Comparison of ENCODE assay signal across 9 cellular contexts in the genomic region with DNA sequence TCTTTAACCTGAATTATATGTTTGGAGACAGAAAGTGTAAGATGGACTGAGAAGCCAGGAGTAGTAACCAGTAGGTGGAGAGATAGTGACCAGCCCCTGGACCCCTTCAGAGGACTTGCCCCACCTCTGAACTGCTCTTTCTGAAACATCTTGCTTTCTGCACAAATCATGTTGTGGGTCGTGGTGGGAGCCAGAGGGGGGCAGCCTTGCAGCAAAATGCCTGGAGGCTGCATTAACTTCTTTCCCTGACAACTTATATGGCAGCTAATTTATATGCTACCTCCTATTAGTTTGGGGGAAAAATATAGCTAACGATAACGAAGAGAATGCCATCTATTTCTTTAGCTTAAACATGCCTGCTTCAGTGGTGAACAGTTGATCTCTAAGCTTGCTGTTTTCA.
DNase-seq lines count a peak whose midpoint lies in the region; ATAC-seq and TF ChIP-seq lines count a peak whose summit lies in the region.
"Had no signal": no experiment of that assay in that cellular context is flagged by ENCODE, and none has a peak within 500 bp of the region (broad histone marks: within the 10 kb centered on the region; RNA-seq: fewer than 3 reads in every experiment).

No MANE protein-coding gene starts in this region.

- H3K36me3 Mint-ChIP-seq in stimulated activated naive B cell treated with anti-CD40 and anti-IgM and Interleukin-4, amounts not matched to agents 10 μg/mL and 1 μg/mL and 100 μg/mL, for 72 hours: no peaks in the 10 kb centered on the region

- no peak overlapping the region for H2AFZ ChIP-seq in mammary epithelial cell (ENCODE audit: low read depth, low read length)
- H2AFZ ChIP-seq in fibroblast of lung (ENCODE audit: low read length): no peak overlapping the region

- H4K20me1 ChIP-seq in mammary epithelial cell (ENCODE audit: insufficient read depth, low read length) (no peaks in the 10 kb centered on the region), fibroblast of lung (ENCODE audit: control insufficient read depth, extremely low read depth, insufficient read depth, low read length) (no peaks in the 10 kb centered on the region)

- intact Hi-C loops in mammary epithelial cell (cut with micrococcal nuclease) (no loop called here), breast epithelium (cut with DNase I; ENCODE audit: low total_unique reads) (no loop called here)

- TF ChIP-seq CTCF in mammary epithelial cell (conservative IDR thresholded peaks at IDR 0.05 in 1 of 2, IDR thresholded peaks at IDR 0.05 in 1 of 2; ENCODE audit: extremely low read depth in 1 of 2, insufficient read depth in 1 of 2, low read depth in 1 of 2, low read length in 2 of 2): peak; percentile 2 to 7
- no peak for TF ChIP-seq CTCF in breast epithelium (IDR thresholded peaks at IDR 0.05)
- peak; percentile 63 to 71 for TF ChIP-seq CTCF in fibroblast of lung (conservative IDR thresholded peaks at IDR 0.05 in 1 of 2, IDR thresholded peaks at IDR 0.05 in 1 of 2; ENCODE audit: low read depth in 1 of 2, low read length in 2 of 2)
- TF ChIP-seq CTCF in GM13976 (IDR thresholded peaks at IDR 0.05; ENCODE audit: borderline replicate concordance, control extremely low read depth, extremely low read depth, insufficient read depth, missing control alignments): no peak

- H3K4me2 ChIP-seq in mammary epithelial cell (ENCODE audit: insufficient read depth, low read depth, low read length) (no peak overlapping the region), fibroblast of lung (ENCODE audit: extremely low read depth, insufficient read depth, low read length) (no peak overlapping the region)

- no peak overlapping the region for H3K4me3 ChIP-seq in mammary epithelial cell (replicated peaks in 1 of 3; ENCODE audit: insufficient read depth in 1 of 3, low read depth in 2 of 3, low read length in 3 of 3)
- no peak overlapping the region for H3K4me3 ChIP-seq in breast epithelium
- H3K4me3 ChIP-seq in fibroblast of lung (replicated peaks in 1 of 4; ENCODE audit: control extremely low read depth in 1 of 4, insufficient read depth in 1 of 4, low read depth in 3 of 4, low read length in 4 of 4): no peak overlapping the region
- H3K4me3 ChIP-seq in effector memory CD4-positive, alpha-beta T cell (ENCODE audit: insufficient read depth, low read depth, low read length, poor library complexity, severe bottlenecking): no peak overlapping the region
- H3K4me3 ChIP-seq: esophagus muscularis mucosa had no signal

- WGBS in mammary epithelial cell (ENCODE audit: low coverage, missing lambda C conversion rate): 90% methylated on average over 3 of the region's 3 CpGs

- H3K27me3 Mint-ChIP-seq in stimulated activated naive B cell treated with anti-CD40 and anti-IgM and Interleukin-4, amounts not matched to agents 10 μg/mL and 1 μg/mL and 100 μg/mL, for 72 hours: peaks cover 0 to 4% of the 10 kb centered on the region in 2 donors

- BruUV-seq in mammary epithelial cell (replicated peaks; lab: Mats Ljungman, UMichigan): no TSS peak

- H3K36me3 ChIP-seq in mammary epithelial cell (ENCODE audit: insufficient read depth, low read length): no peaks in the 10 kb centered on the region
- no peaks in the 10 kb centered on the region for H3K36me3 ChIP-seq in breast epithelium
- no peaks in the 10 kb centered on the region for H3K36me3 ChIP-seq in fibroblast of lung (ENCODE audit: control insufficient read depth, insufficient read depth, low read length)
- no peaks in the 10 kb centered on the region for H3K36me3 ChIP-seq in effector memory CD4-positive, alpha-beta T cell (ENCODE audit: control insufficient read depth, insufficient read depth, low read length)
- H3K36me3 ChIP-seq: esophagus muscularis mucosa had no signal

- peaks cover 0 to 3% of the 10 kb centered on the region in 2 donors for H3K9me3 Mint-ChIP-seq in stimulated activated naive B cell treated with anti-CD40 and anti-IgM and Interleukin-4, amounts not matched to agents 10 μg/mL and 1 μg/mL and 100 μg/mL, for 72 hours

- in situ Hi-C loops in mammary epithelial cell (cut with MboI; ENCODE audit: low sequenced_read_pairs in 2 of 2) (no loop called here), GM13976 (cut with MboI; ENCODE audit: low sequenced_read_pairs, unreplicated experiment) (no loop called here)

- H3K9ac ChIP-seq in mammary epithelial cell (ENCODE audit: insufficient read depth, low read length) (no peak overlapping the region), fibroblast of lung (ENCODE audit: insufficient read depth, low read length) (no peak overlapping the region)

- H3K79me2 ChIP-seq in mammary epithelial cell (ENCODE audit: insufficient read depth, low read length) (no peaks in the 10 kb centered on the region), fibroblast of lung (ENCODE audit: control insufficient read depth, insufficient read depth, low read length) (no peaks in the 10 kb centered on the region)

- H3K27ac ChIP-seq in mammary epithelial cell (ENCODE audit: insufficient read depth, low read depth, low read length): no peak overlapping the region
- H3K27ac ChIP-seq in breast epithelium: no peak overlapping the region
- H3K27ac ChIP-seq in fibroblast of lung (ENCODE audit: insufficient read depth, low read length): no peak overlapping the region
- no peak overlapping the region for H3K27ac ChIP-seq in effector memory CD4-positive, alpha-beta T cell (ENCODE audit: insufficient read depth, low read length, poor library complexity, severe bottlenecking)
- H3K27ac ChIP-seq: esophagus muscularis mucosa had no signal

- H3K4me1 Mint-ChIP-seq in stimulated activated naive B cell treated with anti-CD40 and anti-IgM and Interleukin-4, amounts not matched to agents 10 μg/mL and 1 μg/mL and 100 μg/mL, for 72 hours: peaks cover 6 to 12% of the 10 kb centered on the region in 2 donors

- no peak for DNase-seq in mammary epithelial cell
- no peak for DNase-seq in breast epithelium (ENCODE audit: low spot score in 2 of 2)
- DNase-seq in fibroblast of lung (ENCODE audit: low read depth in 2 of 2): peak; percentile 40 to 56
- no peak for DNase-seq in stimulated activated naive B cell treated with anti-CD40 and anti-IgM and Interleukin-4, amounts not matched to agents 10 μg/mL and 1 μg/mL and 100 μg/mL, for 72 hours
- no peak for DNase-seq in effector memory CD4-positive, alpha-beta T cell
- no peak for DNase-seq in GM13976 (ENCODE audit: low spot score)

- H3K4me1 ChIP-seq in mammary epithelial cell (ENCODE audit: insufficient read depth, low read length): peaks cover 17% of the 10 kb centered on the region
- H3K4me1 ChIP-seq in breast epithelium: no peaks in the 10 kb centered on the region
- H3K4me1 ChIP-seq in fibroblast of lung (ENCODE audit: control insufficient read depth, extremely low read depth, insufficient read depth, low read length): no peaks in the 10 kb centered on the region
- H3K4me1 ChIP-seq in effector memory CD4-positive, alpha-beta T cell (ENCODE audit: control insufficient read depth, insufficient read depth, low read length, poor library complexity, severe bottlenecking): no peaks in the 10 kb centered on the region
- H3K4me1 ChIP-seq: esophagus muscularis mucosa had no signal

- ATAC-seq in HG03175 (IDR thresholded peaks at IDR 0.05; ENCODE audit: unreplicated experiment) (peak; percentile 19), GM21447 (IDR thresholded peaks at IDR 0.05; ENCODE audit: unreplicated experiment) (no peak)
- peak; percentile 21 to 33 for ATAC-seq in stimulated activated naive B cell treated with anti-CD40 and anti-IgM and Interleukin-4, amounts not matched to agents 10 μg/mL and 1 μg/mL and 100 μg/mL, for 72 hours (replicated peaks)

- H3K4me3 Mint-ChIP-seq in stimulated activated naive B cell treated with anti-CD40 and anti-IgM and Interleukin-4, amounts not matched to agents 10 μg/mL and 1 μg/mL and 100 μg/mL, for 72 hours: peak overlapping the region in 1 of 2 donors; percentile 43

- no peaks in the 10 kb centered on the region for H3K9me3 ChIP-seq in mammary epithelial cell (replicated peaks; ENCODE audit: insufficient read depth, low read length)
- no peaks in the 10 kb centered on the region for H3K9me3 ChIP-seq in breast epithelium
- no peaks in the 10 kb centered on the region for H3K9me3 ChIP-seq in fibroblast of lung (ENCODE audit: control insufficient read depth, insufficient read depth, low read depth, low read length)
- no peaks in the 10 kb centered on the region for H3K9me3 ChIP-seq in effector memory CD4-positive, alpha-beta T cell (ENCODE audit: control insufficient read depth, low read length)
- H3K9me3 ChIP-seq: esophagus muscularis mucosa had no signal

- H3K27me3 ChIP-seq in mammary epithelial cell (ENCODE audit: insufficient read depth, low read length) (no peaks in the 10 kb centered on the region), breast epithelium (no peaks in the 10 kb centered on the region), fibroblast of lung (ENCODE audit: control insufficient read depth, insufficient read depth, low read length) (peaks cover 12% of the 10 kb centered on the region)
- no peaks in the 10 kb centered on the region for H3K27me3 ChIP-seq in effector memory CD4-positive, alpha-beta T cell (replicated peaks; ENCODE audit: control insufficient read depth, insufficient read depth, low read length, poor library complexity, severe bottlenecking)
- H3K27me3 ChIP-seq: esophagus muscularis mucosa had no signal

- no peak overlapping the region for H3K27ac Mint-ChIP-seq in stimulated activated naive B cell treated with anti-CD40 and anti-IgM and Interleukin-4, amounts not matched to agents 10 μg/mL and 1 μg/mL and 100 μg/mL, for 72 hours

- dilution Hi-C loops in mammary epithelial cell (cut with HindIII; ENCODE audit: low sequenced_read_pairs): no loop called here

- TF ChIP-seq POLR2A in breast epithelium (IDR thresholded peaks at IDR 0.05): no peak

- CTCF ChIA-PET in mammary epithelial cell (lab: Charles Lee; ENCODE audit: low non-redundant PET): no interaction called here

Comparison
In these comparisons a context has a peak if more than half of its experiments do, and no peak if none do; other contexts are left out.
1. CTCF ChIP-seq: peak in mammary epithelial cell (2 of 2) and fibroblast of lung (2 of 2); none in breast epithelium (0 of 3) and GM13976 (single experiment).
2. DNase-seq: peak in fibroblast of lung (2 of 2); none in mammary epithelial cell (single experiment), breast epithelium (0 of 2), stimulated activated naive B cell treated with anti-CD40 and anti-IgM and Interleukin-4, amounts not matched to agents 10 μg/mL and 1 μg/mL and 100 μg/mL, for 72 hours (single experiment), effector memory CD4-positive, alpha-beta T cell (0 of 3) and GM13976 (single experiment).